In the genomic region with DNA sequence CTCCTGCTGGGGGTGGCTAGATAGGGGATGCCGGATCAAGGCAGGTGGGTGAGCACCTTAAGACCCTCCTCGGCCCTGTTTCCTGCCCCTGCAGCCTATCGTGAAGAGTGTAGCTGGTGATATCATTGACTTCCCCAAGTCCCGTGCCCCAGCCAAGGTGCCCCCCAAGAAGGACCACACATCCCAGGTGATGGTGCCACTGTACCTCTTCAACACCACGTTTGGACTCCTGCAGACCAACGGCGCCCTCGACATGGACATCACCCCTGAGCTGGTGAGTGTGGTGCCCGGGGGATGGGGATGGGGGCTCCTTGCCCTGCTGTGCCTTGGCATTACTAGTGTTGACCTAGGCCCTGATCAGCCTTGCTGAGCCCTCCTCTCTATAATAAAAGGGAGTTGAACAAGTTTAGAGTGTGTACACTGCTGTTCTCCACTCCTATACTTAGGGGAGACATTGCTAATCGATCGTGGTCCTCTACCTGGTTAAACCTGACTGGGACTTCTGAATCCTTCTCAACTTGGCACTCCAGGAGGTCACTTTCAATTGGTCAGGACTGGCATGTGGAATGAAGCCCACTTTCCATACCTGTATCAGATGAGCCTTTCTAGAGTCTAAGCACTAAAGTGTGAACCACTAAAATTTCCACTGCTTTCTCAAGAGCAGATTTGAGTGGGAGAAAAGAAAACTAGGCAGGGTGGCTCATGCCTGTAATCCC, we compare ENCODE assay signal across 35 cellular contexts. TPM values are rescaled to one million over a fixed set of nuclear protein-coding genes. Genes with fewer than 3 reads are reported as not detected.
"Had no signal": no experiment of that assay in that cellular context is flagged by ENCODE, and none has a peak within 500 bp of the region (broad histone marks: within the 10 kb centered on the region; RNA-seq: fewer than 3 reads in every experiment).

No MANE protein-coding gene starts in this region.

- H3K4me3 ChIP-seq: left lung, lower lobe of right lung, neural progenitor cell, ovary, right atrium auricular region, right lobe of liver, smooth muscle cell, stomach, testis, tibial artery, uterus had no signal

- H3K27ac Mint-ChIP-seq: immature natural killer cell; nephron progenitor cell; neural progenitor cell; progenitor cell of endocrine pancreas; stimulated activated naive B cell treated with anti-CD40 and anti-IgM and Interleukin-4, amounts not matched to agents 10 μg/mL and 1 μg/mL and 100 μg/mL, for 72 hours had no signal

- H3K9me3 ChIP-seq: left lung, lower lobe of right lung, ovary, right atrium auricular region, right lobe of liver, stomach, testis, tibial artery, uterus had no signal

- H3K36me3 ChIP-seq: left lung, lower lobe of right lung, neural progenitor cell, ovary, right atrium auricular region, right lobe of liver, stomach, tibial artery, uterus had no signal

- H3K27me3 Mint-ChIP-seq: naive thymus-derived CD8-positive, alpha-beta T cell had no signal

- H3K4me3 Mint-ChIP-seq: immature natural killer cell; naive thymus-derived CD8-positive, alpha-beta T cell; nephron progenitor cell; neural progenitor cell; stimulated activated naive B cell treated with anti-CD40 and anti-IgM and Interleukin-4, amounts not matched to agents 10 μg/mL and 1 μg/mL and 100 μg/mL, for 72 hours had no signal

- H3K4me2 ChIP-seq: neural progenitor cell, smooth muscle cell had no signal

- H2AFZ ChIP-seq: neural progenitor cell had no signal

- H3K27me3 ChIP-seq: left lung, neural progenitor cell, ovary, right atrium auricular region, right lobe of liver, stomach, testis, uterus had no signal

- H3K9me3 Mint-ChIP-seq: immature natural killer cell; naive thymus-derived CD8-positive, alpha-beta T cell; nephron progenitor cell; neural progenitor cell; stimulated activated naive B cell treated with anti-CD40 and anti-IgM and Interleukin-4, amounts not matched to agents 10 μg/mL and 1 μg/mL and 100 μg/mL, for 72 hours had no signal

- H3K4me1 Mint-ChIP-seq: immature natural killer cell; stimulated activated naive B cell treated with anti-CD40 and anti-IgM and Interleukin-4, amounts not matched to agents 10 μg/mL and 1 μg/mL and 100 μg/mL, for 72 hours had no signal

- H3K4me1 ChIP-seq: left lung, lower lobe of right lung, right atrium auricular region, right lobe of liver, stomach, testis, tibial artery, uterus had no signal

- H3K36me3 Mint-ChIP-seq: immature natural killer cell; naive thymus-derived CD8-positive, alpha-beta T cell; neural progenitor cell; stimulated activated naive B cell treated with anti-CD40 and anti-IgM and Interleukin-4, amounts not matched to agents 10 μg/mL and 1 μg/mL and 100 μg/mL, for 72 hours had no signal

- H3K9ac ChIP-seq: neural progenitor cell had no signal

- FAIRE-seq: islet of Langerhans, kidney had no signal

- DNase-seq: hypothalamus; immature natural killer cell; kidney; left colon; left lung; lower lobe of right lung; mammary epithelial cell; mesenchymal stem cell; naive thymus-derived CD8-positive, alpha-beta T cell; nephron progenitor cell; ovary; stimulated activated CD4-positive, alpha-beta T cell treated with anti-CD3 and anti-CD28 coated beads, Interleukin-12 subunit alpha, Interleukin-12 subunit beta, amount 100 ng/mL, for 4 hours; stimulated activated CD4-positive, alpha-beta T cell treated with anti-CD3 and anti-CD28 coated beads, Interleukin-15, amount 100 ng/mL, for 24 hours; stimulated activated CD4-positive, alpha-beta T cell treated with anti-CD3 and anti-CD28 coated beads, Interleukin-2, amount 100 ng/mL, for 24 hours; stimulated activated CD4-positive, alpha-beta T cell treated with anti-CD3 and anti-CD28 coated beads, Interleukin-4, amount 100 ng/mL, for 1 hour; stimulated activated naive B cell treated with anti-CD40 and anti-IgM and Interleukin-4, amounts not matched to agents 10 μg/mL and 1 μg/mL and 100 μg/mL, for 72 hours; stimulated activated naive CD8-positive, alpha-beta T cell treated with anti-CD3 and anti-CD28 coated beads, Interleukin-15, Interleukin-2, amounts not matched to agents 100 U/mL and 50 U/mL, for 24 hours; stomach; testis; tibial artery; trophoblast cell; uterus had no signal

- H3K27ac ChIP-seq: left lung, lower lobe of right lung, neural progenitor cell, ovary, right atrium auricular region, right lobe of liver, stomach, testis, tibial artery, uterus had no signal

RNA-seq across cellular contexts. Expression of a gene that starts 11.0 kb away (rescaled TPM):
- total RNA-seq: kidney; left colon; left lung; liver; lower lobe of right lung; mammary epithelial cell; mucosa of gallbladder; naive thymus-derived CD8-positive, alpha-beta T cell; omental fat pad; progenitor cell of endocrine pancreas; pulmonary artery endothelial cell; renal cortical epithelial cell; right atrium auricular region; right lobe of liver; skeletal muscle tissue; smooth muscle cell; stomach; ureter; uterus had no signal
- polyA plus RNA-seq: immature natural killer cell; liver; mammary epithelial cell; naive thymus-derived CD8-positive, alpha-beta T cell; ovary; smooth muscle cell; stomach had no signal

RNA-seq across cellular contexts. Expression of a gene that starts 14.7 kb away (rescaled TPM):
- total RNA-seq: kidney; left colon; left lung; liver; lower lobe of right lung; mammary epithelial cell; mucosa of gallbladder; naive thymus-derived CD8-positive, alpha-beta T cell; omental fat pad; ovary; progenitor cell of endocrine pancreas; pulmonary artery endothelial cell; renal cortical epithelial cell; right atrium auricular region; right lobe of liver; skeletal muscle tissue; smooth muscle cell; stomach; ureter; uterus had no signal
- polyA plus RNA-seq: immature natural killer cell; mammary epithelial cell; naive thymus-derived CD8-positive, alpha-beta T cell; ovary; smooth muscle cell; stomach had no signal

RNA-seq across cellular contexts. Expression of a gene that starts 33.3 kb away (rescaled TPM):
- total RNA-seq: kidney; left colon; left lung; liver; lower lobe of right lung; mammary epithelial cell; mucosa of gallbladder; naive thymus-derived CD8-positive, alpha-beta T cell; omental fat pad; ovary; progenitor cell of endocrine pancreas; pulmonary artery endothelial cell; renal cortical epithelial cell; right atrium auricular region; right lobe of liver; skeletal muscle tissue; smooth muscle cell; stomach; ureter; uterus had no signal
- polyA plus RNA-seq: immature natural killer cell; liver; mammary epithelial cell; naive thymus-derived CD8-positive, alpha-beta T cell; ovary; smooth muscle cell; stomach had no signal

RNA-seq across cellular contexts. Expression of a gene that starts 57.2 kb away (rescaled TPM):
- total RNA-seq: kidney; left colon; mammary epithelial cell; naive thymus-derived CD8-positive, alpha-beta T cell; omental fat pad; progenitor cell of endocrine pancreas; pulmonary artery endothelial cell; renal cortical epithelial cell; right atrium auricular region; skeletal muscle tissue; smooth muscle cell; stomach; ureter; uterus had no signal
- polyA plus RNA-seq: immature natural killer cell; mammary epithelial cell; naive thymus-derived CD8-positive, alpha-beta T cell; ovary; smooth muscle cell had no signal
